In genomic region chr17:36590082-36590481, GRCh38 we compare ENCODE assay signal across 17 cellular contexts. TPM values are rescaled to one million over a fixed set of nuclear protein-coding genes. Genes with fewer than 3 reads are reported as not detected.
DNase-seq lines count a peak whose midpoint lies in the region; ATAC-seq lines count a peak whose summit lies in the region.
"Had no signal": no experiment of that assay in that cellular context is flagged by ENCODE, and none has a peak within 500 bp of the region (broad histone marks: within the 10 kb centered on the region; RNA-seq: fewer than 3 reads in every experiment).

No MANE protein-coding gene starts in this region.

- POLR2A ChIA-PET in activated naive CD8-positive, alpha-beta T cell treated with anti-CD3 and anti-CD28 coated beads, Interleukin-2, amount 10 ng/mL, durations not matched to agents 7 days and 5 days (lab: Charles Lee), result interaction anchor here (1.7 to 4.7 kb wide), 2 partner anchors 12 to 44 kb away, joined by 5 to 36 read pairs; partner anchors contain the start of gene MRM1
- POLR2A ChIA-PET in naive thymus-derived CD8-positive, alpha-beta T cell (lab: Charles Lee), result interaction anchor here (1.0 kb wide), 1 partner anchor 45 kb away, joined by 3 read pairs; no protein-coding TSS in a partner anchor

- ATAC-seq in activated naive CD8-positive, alpha-beta T cell treated with anti-CD3 and anti-CD28 coated beads, Interleukin-2, amount 10 ng/mL, durations not matched to agents 7 days and 5 days (ENCODE audit: low read depth), result no peak
- peak in 1 of 2 donors; percentile 32 for ATAC-seq in naive thymus-derived CD8-positive, alpha-beta T cell
- ATAC-seq in HG02970 (IDR thresholded peaks at IDR 0.05; ENCODE audit: low FRiP score, unreplicated experiment) (no peak), GM21515 (IDR thresholded peaks at IDR 0.05; ENCODE audit: unreplicated experiment) (no peak)
- ATAC-seq: gastroesophageal sphincter, HCT116 had no signal

- H3K27me3 Mint-ChIP-seq in activated naive CD8-positive, alpha-beta T cell treated with anti-CD3 and anti-CD28 coated beads, Interleukin-2, amount 10 ng/mL, durations not matched to agents 7 days and 5 days, result no peaks in the 10 kb centered on the region
- H3K27me3 Mint-ChIP-seq in naive thymus-derived CD8-positive, alpha-beta T cell, result no peaks in the 10 kb centered on the region

- H3K4me3 Mint-ChIP-seq in activated naive CD8-positive, alpha-beta T cell treated with anti-CD3 and anti-CD28 coated beads, Interleukin-2, amount 10 ng/mL, durations not matched to agents 7 days and 5 days, result peak overlapping the region; percentile 4
- H3K4me3 Mint-ChIP-seq in naive thymus-derived CD8-positive, alpha-beta T cell, result peak overlapping the region in 1 of 10 donors; percentile 79

- H3K36me3 Mint-ChIP-seq in activated naive CD8-positive, alpha-beta T cell treated with anti-CD3 and anti-CD28 coated beads, Interleukin-2, amount 10 ng/mL, durations not matched to agents 7 days and 5 days, result peaks cover 17% of the 10 kb centered on the region
- H3K36me3 Mint-ChIP-seq in naive thymus-derived CD8-positive, alpha-beta T cell, result peaks cover 0 to 46% (median 11%) of the 10 kb centered on the region in 3 donors

- H3K4me1 Mint-ChIP-seq in activated naive CD8-positive, alpha-beta T cell treated with anti-CD3 and anti-CD28 coated beads, Interleukin-2, amount 10 ng/mL, durations not matched to agents 7 days and 5 days, result peaks cover 29% of the 10 kb centered on the region
- H3K4me1 Mint-ChIP-seq in naive thymus-derived CD8-positive, alpha-beta T cell, result peaks cover 15 to 46% (median 23%) of the 10 kb centered on the region in 4 donors

- no peaks in the 10 kb centered on the region for H3K9me3 Mint-ChIP-seq in activated naive CD8-positive, alpha-beta T cell treated with anti-CD3 and anti-CD28 coated beads, Interleukin-2, amount 10 ng/mL, durations not matched to agents 7 days and 5 days
- H3K9me3 Mint-ChIP-seq in naive thymus-derived CD8-positive, alpha-beta T cell, result no peaks in the 10 kb centered on the region

- H3K27ac Mint-ChIP-seq in activated naive CD8-positive, alpha-beta T cell treated with anti-CD3 and anti-CD28 coated beads, Interleukin-2, amount 10 ng/mL, durations not matched to agents 7 days and 5 days, result peak overlapping the region; percentile 43
- H3K27ac Mint-ChIP-seq in naive thymus-derived CD8-positive, alpha-beta T cell, result peak overlapping the region; percentile 14 to 91 (median 72)

- DNase-seq in NCI-H2107 treated with DMSO at 0.1 percent for 48 hours (lab: John Stamatoyannopoulos, UW; ENCODE audit: unreplicated experiment) (peak; percentile 37), NCI-H2107 (lab: John Stamatoyannopoulos, UW) (no peak), NAMALWA (ENCODE audit: low spot score) (peak; percentile 19)
- DNase-seq in activated naive CD8-positive, alpha-beta T cell treated with anti-CD3 and anti-CD28 coated beads, Interleukin-2, amount 10 ng/mL, durations not matched to agents 7 days and 5 days, result no peak
- DNase-seq in naive thymus-derived CD8-positive, alpha-beta T cell, result peak in 1 of 10 donors; percentile 12
- no peak for DNase-seq in central memory CD4-positive, alpha-beta T cell
- DNase-seq: 8988T; activated CD4-positive, CD25-positive, alpha-beta regulatory T cell treated with anti-CD3 and anti-CD28 coated beads, Interleukin-2, amount 50 U/mL, for 72 hours; activated naive CD4-positive, alpha-beta T cell; NCI-H510A; SHP77 treated with DMSO at 0.1 percent for 48 hours; spleen; upper lobe of left lung had no signal

RNA-seq across cellular contexts. Expression of gene DHRS11, which starts 1.6 kb away (rescaled TPM):
- total RNA-seq in activated naive CD8-positive, alpha-beta T cell treated with anti-CD3 and anti-CD28 coated beads, Interleukin-2, amount 10 ng/mL, durations not matched to agents 7 days and 5 days, result 1 to 10 TPM; 4.7 to 4.8 TPM
- 1 to 10 TPM; 8.3 to 9.1 TPM for total RNA-seq in naive thymus-derived CD8-positive, alpha-beta T cell
- polyA plus RNA-seq in naive thymus-derived CD8-positive, alpha-beta T cell, result 1 to 10 TPM; 3.8 to 5.5 (median 4.6) TPM

RNA-seq across cellular contexts. Expression of gene MRM1, which starts 11.3 kb away (rescaled TPM):
- 1 to 10 TPM; 9.0 to 9.4 TPM for total RNA-seq in activated naive CD8-positive, alpha-beta T cell treated with anti-CD3 and anti-CD28 coated beads, Interleukin-2, amount 10 ng/mL, durations not matched to agents 7 days and 5 days
- total RNA-seq in naive thymus-derived CD8-positive, alpha-beta T cell, result 10 to 100 TPM; 12.4 to 12.7 TPM
- polyA plus RNA-seq in naive thymus-derived CD8-positive, alpha-beta T cell, result 10 to 100 TPM in 1 of 3 donors, 1 to 10 TPM in 2; 3.2 to 11.1 (median 6.8) TPM

RNA-seq across cellular contexts. Expression of gene GGNBP2, which starts 45.4 kb away (rescaled TPM):
- 100 to 1,000 TPM; 134 to 136 TPM for total RNA-seq in activated naive CD8-positive, alpha-beta T cell treated with anti-CD3 and anti-CD28 coated beads, Interleukin-2, amount 10 ng/mL, durations not matched to agents 7 days and 5 days
- total RNA-seq in naive thymus-derived CD8-positive, alpha-beta T cell, result 100 to 1,000 TPM; 160 to 164 TPM
- 100 to 1,000 TPM in 1 of 3 donors, 10 to 100 TPM in 2; 69.1 to 104 (median 76.2) TPM for polyA plus RNA-seq in naive thymus-derived CD8-positive, alpha-beta T cell

RNA-seq across cellular contexts. Expression of gene PIGW, which starts 55.3 kb away (rescaled TPM):
- total RNA-seq in activated naive CD8-positive, alpha-beta T cell treated with anti-CD3 and anti-CD28 coated beads, Interleukin-2, amount 10 ng/mL, durations not matched to agents 7 days and 5 days, result 10 to 100 TPM in 1 of 2 experiments, 1 to 10 TPM in 1; 8.6 to 11.1 TPM
- total RNA-seq in naive thymus-derived CD8-positive, alpha-beta T cell, result 10 to 100 TPM in 1 of 2 experiments, 1 to 10 TPM in 1; 9.5 to 11.4 TPM
- polyA plus RNA-seq in naive thymus-derived CD8-positive, alpha-beta T cell, result 10 to 100 TPM; 10.2 to 14.9 (median 11.2) TPM

RNA-seq across cellular contexts. Expression of gene MYO19, which starts 55.4 kb away (rescaled TPM):
- 100 to 1,000 TPM; 113 to 117 TPM for total RNA-seq in activated naive CD8-positive, alpha-beta T cell treated with anti-CD3 and anti-CD28 coated beads, Interleukin-2, amount 10 ng/mL, durations not matched to agents 7 days and 5 days
- total RNA-seq in naive thymus-derived CD8-positive, alpha-beta T cell, result 10 to 100 TPM; 73.1 to 74.2 TPM
- polyA plus RNA-seq in naive thymus-derived CD8-positive, alpha-beta T cell, result 1 to 10 TPM; 2.3 to 4.6 (median 4.6) TPM

Comparison
In these comparisons a context has a peak if more than half of its experiments do, and no peak if none do; other contexts are left out.
1. DNase-seq: peak in NCI-H2107 treated with DMSO at 0.1 percent for 48 hours (single experiment) and NAMALWA (single experiment); none in NCI-H2107 (single experiment), activated naive CD8-positive, alpha-beta T cell treated with anti-CD3 and anti-CD28 coated beads, Interleukin-2, amount 10 ng/mL, durations not matched to agents 7 days and 5 days (single experiment) and central memory CD4-positive, alpha-beta T cell (single experiment).